Comparison of ENCODE assay signal across 8 cellular contexts in the genomic region with DNA sequence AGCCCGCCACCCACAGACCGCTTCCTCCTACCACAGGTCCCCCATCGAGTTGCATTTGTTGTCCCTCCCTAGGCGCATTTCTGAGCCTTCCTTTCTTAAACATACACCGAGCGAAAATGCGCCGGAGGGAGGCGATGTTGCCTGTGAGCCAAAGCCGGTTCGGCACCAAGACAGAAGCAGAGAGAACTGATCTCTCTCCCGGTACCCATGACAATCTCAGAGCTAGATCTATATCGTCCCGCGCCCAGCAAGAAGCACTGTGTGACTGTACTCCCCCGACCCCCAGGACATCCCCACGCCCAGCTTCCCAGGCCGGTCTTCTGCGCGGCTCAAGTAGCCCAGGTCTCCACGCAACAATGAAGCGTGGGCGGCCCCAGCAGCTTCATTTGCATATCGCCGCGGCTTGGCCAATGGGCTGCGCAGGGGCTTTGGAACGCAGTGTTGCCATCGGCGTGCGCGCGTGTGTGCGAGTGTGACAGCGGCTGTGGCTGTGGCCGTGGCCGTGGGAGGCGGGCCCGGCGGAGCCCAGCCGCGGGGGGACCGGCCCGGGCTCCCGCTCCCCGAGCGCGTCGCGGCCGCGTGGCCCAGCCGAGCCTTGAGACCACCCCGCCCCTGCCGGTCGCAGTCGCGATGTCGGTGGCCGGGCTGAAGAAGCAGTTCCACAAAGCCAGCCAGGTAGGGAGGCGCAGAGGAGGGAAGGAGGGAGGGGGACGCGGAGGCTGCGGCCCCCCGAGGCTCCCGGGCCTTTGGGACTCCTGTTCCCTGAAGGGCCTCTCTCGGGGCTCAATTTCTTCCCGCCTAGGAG. TPM values are rescaled to one million over a fixed set of nuclear protein-coding genes. Genes with fewer than 3 reads are reported as not detected.
A peak's percentile ranks its signal among the peaks of the same experiment; 100 is the strongest.
DNase-seq lines count a peak whose midpoint lies in the region; ATAC-seq and TF ChIP-seq lines count a peak whose summit lies in the region.

Gene SH3GL3, plus strand, starts transcription at position 438 of the 805 bp plus-strand sequence. Its CDS starts 193 bp downstream, at position 631.

- no peak within 1 kb of the TSS for H3K23ac ChIP-seq in mesenchymal stem cell (ENCODE audit: low read length in 2 of 2)

- H3K27ac ChIP-seq in mesenchymal stem cell (ENCODE audit: low read length, poor library complexity, severe bottlenecking): no peak within 1 kb of the TSS

- H3K9me3 ChIP-seq in mesenchymal stem cell (ENCODE audit: control insufficient read depth, low read length): no peaks in the 10 kb centered on the region

- H3K27me3 ChIP-seq in mesenchymal stem cell (ENCODE audit: control insufficient read depth in 1 of 2, insufficient read depth in 1 of 2, low read length in 2 of 2): peaks cover 27 to 35% of the 10 kb centered on the region in 2 experiments

- H3K4me2 ChIP-seq in mesenchymal stem cell (ENCODE audit: low read length, poor library complexity, severe bottlenecking): peak within 1 kb of the TSS; percentile 99

- peaks cover 14% of the 10 kb centered on the region for H3K4me1 ChIP-seq in mesenchymal stem cell (ENCODE audit: control insufficient read depth, insufficient read depth, low read depth, low read length)

- no peak within 1 kb of the TSS for H3K14ac ChIP-seq in mesenchymal stem cell (ENCODE audit: low read length in 2 of 2)

- H2AFZ ChIP-seq in mesenchymal stem cell (ENCODE audit: low read depth, low read length): peak within 1 kb of the TSS; percentile 88

- H3K4me3 ChIP-seq in epithelial cell of proximal tubule (ENCODE audit: low read depth, low read length) (peak within 1 kb of the TSS; percentile 56), mesenchymal stem cell (ENCODE audit: insufficient read depth in 1 of 2, low read depth in 1 of 2, low read length in 2 of 2) (peak within 1 kb of the TSS; percentile 67 to 83)

- no peaks in the 10 kb centered on the region for H3K79me1 ChIP-seq in mesenchymal stem cell (replicated peaks; ENCODE audit: low read length, poor library complexity, severe bottlenecking)

- H3K18ac ChIP-seq in mesenchymal stem cell (ENCODE audit: low read depth in 1 of 2, low read length in 2 of 2): no peak within 1 kb of the TSS

- H2AK5ac ChIP-seq in mesenchymal stem cell (ENCODE audit: low read length, severe bottlenecking): no peak within 1 kb of the TSS

- no peak within 1 kb of the TSS for H2BK12ac ChIP-seq in mesenchymal stem cell (ENCODE audit: low read length in 2 of 2)

- peak; percentile 59 for ATAC-seq in GM18868 (IDR thresholded peaks at IDR 0.05; ENCODE audit: unreplicated experiment)
- ATAC-seq in GM19455 (IDR thresholded peaks at IDR 0.05; ENCODE audit: unreplicated experiment): no peak
- ATAC-seq in HG02763 (IDR thresholded peaks at IDR 0.05; ENCODE audit: unreplicated experiment): no peak

- DNase-seq in NCI-H1417 treated with DMSO at 0.1 percent for 48 hours (lab: John Stamatoyannopoulos, UW): peak; percentile 10
- DNase-seq in activated CD8-positive, alpha-beta memory T cell treated with anti-CD3 and anti-CD28 coated beads, Interleukin-2, amount 50 U/mL, for 48 hours: peak; percentile 81
- no peak for DNase-seq in epithelial cell of proximal tubule (ENCODE audit: low read depth)
- DNase-seq in mesenchymal stem cell: peak; percentile 86
- DNase-seq in stimulated activated CD8-positive, alpha-beta memory T cell treated with anti-CD3 and anti-CD28 coated beads, Interleukin-12 subunit alpha, Interleukin-12 subunit beta, amount 100 ng/mL, for 1 hour (ENCODE audit: low read depth): peak; percentile 6

- no peak within 1 kb of the TSS for H4K8ac ChIP-seq in mesenchymal stem cell (ENCODE audit: low read length)

- no peak within 1 kb of the TSS for H4K91ac ChIP-seq in mesenchymal stem cell (ENCODE audit: low read length)

- H2BK5ac ChIP-seq in mesenchymal stem cell (ENCODE audit: low read depth, low read length, poor library complexity, severe bottlenecking): no peak within 1 kb of the TSS

- no peak within 1 kb of the TSS for H2BK15ac ChIP-seq in mesenchymal stem cell (ENCODE audit: low read depth, poor library complexity, severe bottlenecking)

- peak within 1 kb of the TSS; percentile 70 for H3K9ac ChIP-seq in mesenchymal stem cell (ENCODE audit: low read length)

- no peaks in the 10 kb centered on the region for H3K36me3 ChIP-seq in mesenchymal stem cell (ENCODE audit: control insufficient read depth in 1 of 2, insufficient read depth in 2 of 2, low read depth in 1 of 2, low read length in 2 of 2)

- peak within 1 kb of the TSS in 1 of 2 experiments; percentile 46 for H3K4ac ChIP-seq in mesenchymal stem cell (ENCODE audit: low read depth in 1 of 2, low read length in 2 of 2)

- TF ChIP-seq CTCF in epithelial cell of proximal tubule (conservative IDR thresholded peaks at IDR 0.05; ENCODE audit: low read depth, low read length): peak; percentile 60

- WGBS in mesenchymal stem cell: under 1% methylated on average over 66 of the region's 68 CpGs

- no peak within 1 kb of the TSS for H2BK120ac ChIP-seq in mesenchymal stem cell (ENCODE audit: low read depth, low read length)

RNA-seq across cellular contexts. Expression of gene SH3GL3, which starts in this region (rescaled TPM):
- total RNA-seq in epithelial cell of proximal tubule: 0.92 and 1.0 TPM in 2 replicates
- polyA plus RNA-seq in mesenchymal stem cell (2013, experiment 1 of 2): 0.04 TPM
- polyA plus RNA-seq in mesenchymal stem cell (2013, experiment 2 of 2): 0.03 TPM
